In the genomic region with DNA sequence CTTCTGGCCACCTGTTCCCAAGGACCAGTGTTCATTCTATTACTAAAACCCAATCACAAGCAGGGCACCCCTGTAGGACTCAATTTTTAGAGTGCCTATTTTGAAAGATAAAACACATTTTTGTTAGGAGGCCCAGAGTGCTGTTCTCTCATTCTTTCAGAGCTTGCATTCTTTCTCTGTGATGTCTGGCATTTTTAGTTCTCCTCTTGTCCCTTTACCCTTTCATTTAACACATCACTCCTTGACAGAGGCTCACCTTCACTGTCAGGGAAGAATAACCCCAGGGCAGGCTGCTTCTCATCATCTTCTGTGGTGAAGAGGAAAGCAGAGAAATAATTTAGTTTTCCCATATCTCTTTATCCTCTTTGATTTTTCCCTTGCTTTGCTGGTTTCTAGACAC, we compare ENCODE assay signal across 16 cellular contexts.
DNase-seq lines count a peak whose midpoint lies in the region; ATAC-seq and TF ChIP-seq lines count a peak whose summit lies in the region.
"Had no signal": no experiment of that assay in that cellular context is flagged by ENCODE, and none has a peak within 500 bp of the region (broad histone marks: within the 10 kb centered on the region; RNA-seq: fewer than 3 reads in every experiment).

No MANE protein-coding gene starts in this region.

- H3K9ac ChIP-seq in MM.1S (ENCODE audit: low read length), result no peak overlapping the region
- H3K9ac ChIP-seq in smooth muscle cell (ENCODE audit: low read depth), result no peak overlapping the region
- H3K9ac ChIP-seq: BLaER1 treated with 17β-estradiol and CSF1 and Interleukin-3, amounts not matched to agents 10 nM and 100 nM; GM23248 had no signal

- H3K4me1 ChIP-seq in heart left ventricle (peaks cover 0 to 47% (median 7%) of the 10 kb centered on the region in 12 donors), MM.1S (ENCODE audit: low read length) (peaks cover 19% of the 10 kb centered on the region; the same call in 1 of the 2 replicates), neuron (ENCODE audit: insufficient read depth, low read length) (peaks cover 18% of the 10 kb centered on the region), smooth muscle cell (ENCODE audit: low read depth) (no peaks in the 10 kb centered on the region), suprapubic skin (no peaks in the 10 kb centered on the region)
- H3K4me1 ChIP-seq: BLaER1 treated with 17β-estradiol and CSF1 and Interleukin-3, amounts not matched to agents 10 nM and 100 nM had no signal

- H3K9me2 ChIP-seq in MM.1S (replicated peaks; ENCODE audit: insufficient read depth, low read length), result no peaks in the 10 kb centered on the region

- H3K36me3 ChIP-seq in heart left ventricle (no peaks in the 10 kb centered on the region), MM.1S (replicated peaks; ENCODE audit: insufficient read depth, low read length) (no peaks in the 10 kb centered on the region), neuron (ENCODE audit: insufficient read depth, low read length) (no peaks in the 10 kb centered on the region), smooth muscle cell (ENCODE audit: low read depth) (no peaks in the 10 kb centered on the region), suprapubic skin (no peaks in the 10 kb centered on the region)
- H3K36me3 ChIP-seq: BLaER1 treated with 17β-estradiol and CSF1 and Interleukin-3, amounts not matched to agents 10 nM and 100 nM had no signal

- H3K4me2 ChIP-seq in MM.1S (ENCODE audit: low read depth, low read length) (no peak overlapping the region), smooth muscle cell (peak overlapping the region; percentile 32)
- H3K4me2 ChIP-seq: BLaER1 treated with 17β-estradiol and CSF1 and Interleukin-3, amounts not matched to agents 10 nM and 100 nM had no signal

- H3K27me3 ChIP-seq in heart left ventricle (no peaks in the 10 kb centered on the region), MM.1S (replicated peaks; ENCODE audit: insufficient read depth, low read length) (no peaks in the 10 kb centered on the region), neuron (ENCODE audit: insufficient read depth, low read length) (no peaks in the 10 kb centered on the region), smooth muscle cell (ENCODE audit: low read depth) (no peaks in the 10 kb centered on the region), suprapubic skin (no peaks in the 10 kb centered on the region)
- H3K27me3 ChIP-seq: BLaER1 treated with 17β-estradiol and CSF1 and Interleukin-3, amounts not matched to agents 10 nM and 100 nM had no signal

- TF ChIP-seq CTCF in heart left ventricle (IDR thresholded peaks at IDR 0.05) (no peak), MM.1S (IDR thresholded peaks at IDR 0.05; ENCODE audit: low read length) (no peak), smooth muscle cell (IDR thresholded peaks at IDR 0.05; ENCODE audit: borderline replicate concordance, insufficient read depth, poor library complexity, severe bottlenecking) (no peak), suprapubic skin (IDR thresholded peaks at IDR 0.05) (no peak)

- no peak for TF ChIP-seq EP300 in suprapubic skin (IDR thresholded peaks at IDR 0.05)

- intact Hi-C loops in heart left ventricle (cut with DNase I), result no loop called here
- intact Hi-C loops in cardiac septum (cut with DNase I), result loop anchor here (10.0 kb wide), 1 partner anchor 142 kb away; no protein-coding TSS in a partner anchor

- no peak for ATAC-seq in heart left ventricle
- no peak for ATAC-seq in HG03135 (IDR thresholded peaks at IDR 0.05; ENCODE audit: unreplicated experiment)
- ATAC-seq: GM12878, HCT116 had no signal

- H4K20me1 ChIP-seq in MM.1S (ENCODE audit: insufficient read depth, low read length) (no peaks in the 10 kb centered on the region), smooth muscle cell (ENCODE audit: low read depth) (no peaks in the 10 kb centered on the region)
- H4K20me1 ChIP-seq: BLaER1 treated with 17β-estradiol and CSF1 and Interleukin-3, amounts not matched to agents 10 nM and 100 nM had no signal

- DNase-seq in heart left ventricle (no peak), cardiac septum (ENCODE audit: low spot score) (no peak), MM.1S (no peak), smooth muscle cell (lab: John Stamatoyannopoulos, UW; ENCODE audit: unreplicated experiment) (no peak), suprapubic skin (ENCODE audit: low spot score in 2 of 2) (no peak), cerebellar cortex (ENCODE audit: low spot score) (no peak)
- DNase-seq: ACHN; CD4-positive, CD25-positive, alpha-beta regulatory T cell; DMS53; GM23248 had no signal

- H3K4me3 ChIP-seq in heart left ventricle (no peak overlapping the region), MM.1S (ENCODE audit: low read length) (no peak overlapping the region), neuron (ENCODE audit: low read length) (no peak overlapping the region), smooth muscle cell (no peak overlapping the region), suprapubic skin (no peak overlapping the region)
- H3K4me3 ChIP-seq: BLaER1 treated with 17β-estradiol and CSF1 and Interleukin-3, amounts not matched to agents 10 nM and 100 nM; GM12878; GM23248 had no signal

- H3K27ac ChIP-seq in heart left ventricle (peak overlapping the region in 11 of 12 donors; percentile 22 to 90 (median 67)), MM.1S (ENCODE audit: low read length) (peak overlapping the region; percentile 20; the same call in 1 of the 2 replicates), smooth muscle cell (ENCODE audit: low read depth) (no peak overlapping the region), suprapubic skin (no peak overlapping the region)
- H3K27ac ChIP-seq: BLaER1 treated with 17β-estradiol and CSF1 and Interleukin-3, amounts not matched to agents 10 nM and 100 nM; GM23248; HL-60 had no signal

- H2AFZ ChIP-seq in MM.1S (ENCODE audit: low read length) (no peak overlapping the region), neuron (ENCODE audit: low read depth, low read length) (peak overlapping the region; percentile 26), smooth muscle cell (ENCODE audit: low read depth) (no peak overlapping the region)
- H2AFZ ChIP-seq: GM23248 had no signal

- H3K79me2 ChIP-seq in MM.1S (ENCODE audit: low read length) (no peaks in the 10 kb centered on the region), smooth muscle cell (ENCODE audit: low read depth) (no peaks in the 10 kb centered on the region)

- TF ChIP-seq POLR2A in heart left ventricle (IDR thresholded peaks at IDR 0.05) (no peak), suprapubic skin (IDR thresholded peaks at IDR 0.05) (no peak)

- no peaks in the 10 kb centered on the region for H3F3A ChIP-seq in MM.1S (ENCODE audit: insufficient read depth, low read length)
- H3F3A ChIP-seq in smooth muscle cell (ENCODE audit: low read depth), result peaks cover 10% of the 10 kb centered on the region

- H3K9me3 ChIP-seq in heart left ventricle (peaks cover 0 to 2% (median 0%) of the 10 kb centered on the region in 12 donors), MM.1S (replicated peaks; ENCODE audit: insufficient read depth, low read length) (no peaks in the 10 kb centered on the region), neuron (ENCODE audit: low read length) (no peaks in the 10 kb centered on the region), smooth muscle cell (replicated peaks; ENCODE audit: low read depth) (no peaks in the 10 kb centered on the region), suprapubic skin (no peaks in the 10 kb centered on the region)
- H3K9me3 ChIP-seq: BLaER1 treated with 17β-estradiol and CSF1 and Interleukin-3, amounts not matched to agents 10 nM and 100 nM had no signal

Comparison
In these comparisons a context has a peak if more than half of its experiments do, and no peak if none do; other contexts are left out.
1. H3K27ac ChIP-seq: peak in heart left ventricle (11 of 12) and MM.1S (single experiment); none in smooth muscle cell (single experiment) and suprapubic skin (single experiment).